ENCODE assay signal across 1 cellular context in genomic region chr3:186569779-186570095, GRCh38.
TF ChIP-seq lines count a peak whose summit lies in the region.

No MANE protein-coding gene starts in this region.

TF ChIP-seq in IMR-90, 13 proteins besides CTCF, POLR2A, EP300 and RAD21 (continued from another document):
- TF ChIP-seq MAZ (IDR thresholded peaks at IDR 0.05; ENCODE audit: borderline replicate concordance, low read depth, low read length) = no peak
- TF ChIP-seq USF2 (IDR thresholded peaks at IDR 0.05; ENCODE audit: low read depth, low read length) = no peak
- TF ChIP-seq MAFK (IDR thresholded peaks at IDR 0.05; ENCODE audit: low read depth, low read length) = no peak
- TF ChIP-seq SMC3 (IDR thresholded peaks at IDR 0.05; ENCODE audit: low read depth, low read length) = no peak
